Comparison of ENCODE assay signal across 13 cellular contexts in genomic region chr11:132111781-132112380, GRCh38.
DNase-seq lines count a peak whose midpoint lies in the region; ATAC-seq and TF ChIP-seq lines count a peak whose summit lies in the region.
"Had no signal": no experiment of that assay in that cellular context is flagged by ENCODE, and none has a peak within 500 bp of the region (broad histone marks: within the 10 kb centered on the region; RNA-seq: fewer than 3 reads in every experiment).

No MANE protein-coding gene starts in this region.

- TF ChIP-seq RAD21 in SK-N-SH (IDR thresholded peaks at IDR 0.05; ENCODE audit: low read length): no peak

- H3F3A ChIP-seq in SK-N-SH (replicated peaks; ENCODE audit: insufficient read depth): peaks cover 18% of the 10 kb centered on the region

- peak overlapping the region; percentile 50 for H3K9ac ChIP-seq in SK-N-SH
- H3K9ac ChIP-seq: BLaER1 treated with 17β-estradiol and CSF1 and Interleukin-3, amounts not matched to agents 10 nM and 100 nM had no signal

- H3K27ac Mint-ChIP-seq in stimulated activated naive CD8-positive, alpha-beta T cell treated with anti-CD3 and anti-CD28 coated beads, Interleukin-15, amount 100 ng/mL, for 72 hours: no peak overlapping the region
- H3K27ac Mint-ChIP-seq: activated naive CD8-positive, alpha-beta T cell; stimulated activated memory B cell treated with anti-CD40 and anti-IgM and Interleukin-4, amounts not matched to agents 10 μg/mL and 1 μg/mL and 100 μg/mL, for 72 hours had no signal

- ATAC-seq in stimulated activated naive CD8-positive, alpha-beta T cell treated with anti-CD3 and anti-CD28 coated beads, Interleukin-15, amount 100 ng/mL, for 72 hours: no peak
- ATAC-seq: stimulated activated memory B cell treated with anti-CD40 and anti-IgM and Interleukin-4, amounts not matched to agents 10 μg/mL and 1 μg/mL and 100 μg/mL, for 72 hours had no signal

- 19% methylated on average over 6 of the region's 6 CpGs for whole genome bisulfite sequencing in SK-N-SH (ENCODE audit: low lambda C conversion rate)

- no peaks in the 10 kb centered on the region for H3K79me2 ChIP-seq in SK-N-SH (ENCODE audit: insufficient read depth)

- peaks cover 0 to 14% of the 10 kb centered on the region in 2 experiments; a peak in 1 of 4 replicates for H3K4me1 ChIP-seq in SK-N-SH (ENCODE audit: control insufficient read depth in 1 of 2, insufficient read depth in 2 of 2, low read depth in 1 of 2, low read length in 1 of 2)
- H3K4me1 ChIP-seq: BLaER1 treated with 17β-estradiol and CSF1 and Interleukin-3, amounts not matched to agents 10 nM and 100 nM had no signal

- no peak overlapping the region for H3K4me3 ChIP-seq in AG10803 (ENCODE audit: low read length)
- H3K4me3 ChIP-seq in SK-N-SH (ENCODE audit: low read depth in 2 of 2, low read length in 1 of 2): peak overlapping the region in 1 of 2 experiments; percentile 42; a peak in 1 of 4 replicates
- H3K4me3 ChIP-seq in fibroblast of pulmonary artery (replicated peaks; ENCODE audit: low read depth, low read length): no peak overlapping the region
- H3K4me3 ChIP-seq: BLaER1 treated with 17β-estradiol and CSF1 and Interleukin-3, amounts not matched to agents 10 nM and 100 nM had no signal

- no peaks in the 10 kb centered on the region for H3K27me3 ChIP-seq in SK-N-SH (ENCODE audit: insufficient read depth)
- H3K27me3 ChIP-seq: BLaER1 treated with 17β-estradiol and CSF1 and Interleukin-3, amounts not matched to agents 10 nM and 100 nM had no signal

- peak in 1 of 2 experiments; percentile 55; a peak in 1 of 4 replicates for TF ChIP-seq EP300 in SK-N-SH (IDR thresholded peaks at IDR 0.05; ENCODE audit: borderline replicate concordance in 1 of 2, low read depth in 1 of 2, low read length in 1 of 2)

- no peaks in the 10 kb centered on the region for H3K36me3 ChIP-seq in SK-N-SH (replicated peaks in 1 of 2; ENCODE audit: control insufficient read depth in 1 of 2, insufficient read depth in 2 of 2, low read length in 1 of 2)
- H3K36me3 ChIP-seq: BLaER1 treated with 17β-estradiol and CSF1 and Interleukin-3, amounts not matched to agents 10 nM and 100 nM had no signal

- H3K9me3 Mint-ChIP-seq in stimulated activated naive CD8-positive, alpha-beta T cell treated with anti-CD3 and anti-CD28 coated beads, Interleukin-15, amount 100 ng/mL, for 72 hours: peaks cover 5 to 6% of the 10 kb centered on the region in 2 donors

- peak overlapping the region; percentile 71; the same call in 1 of the 2 replicates for H2AFZ ChIP-seq in SK-N-SH (ENCODE audit: low read depth)

- H3K27me3 Mint-ChIP-seq in stimulated activated naive CD8-positive, alpha-beta T cell treated with anti-CD3 and anti-CD28 coated beads, Interleukin-15, amount 100 ng/mL, for 72 hours: no peaks in the 10 kb centered on the region
- H3K27me3 Mint-ChIP-seq: stimulated activated memory B cell treated with anti-CD40 and anti-IgM and Interleukin-4, amounts not matched to agents 10 μg/mL and 1 μg/mL and 100 μg/mL, for 72 hours had no signal

- no peaks in the 10 kb centered on the region for H3K9me3 ChIP-seq in SK-N-SH
- H3K9me3 ChIP-seq: BLaER1 treated with 17β-estradiol and CSF1 and Interleukin-3, amounts not matched to agents 10 nM and 100 nM had no signal

- no peak overlapping the region for H3K4me3 Mint-ChIP-seq in stimulated activated naive CD8-positive, alpha-beta T cell treated with anti-CD3 and anti-CD28 coated beads, Interleukin-15, amount 100 ng/mL, for 72 hours
- H3K4me3 Mint-ChIP-seq: activated naive CD8-positive, alpha-beta T cell; stimulated activated memory B cell treated with anti-CD40 and anti-IgM and Interleukin-4, amounts not matched to agents 10 μg/mL and 1 μg/mL and 100 μg/mL, for 72 hours had no signal

- CTCF ChIA-PET in SK-N-SH (lab: Yijun Ruan, JAX): interaction anchor here (0.6 to 4.3 kb wide), 7 partner anchors 8 to 290 kb away, joined by 3 to 13 read pairs (median 5); no protein-coding TSS in a partner anchor

- TF ChIP-seq CTCF in AG10803 (conservative IDR thresholded peaks at IDR 0.05; ENCODE audit: low read length): no peak
- TF ChIP-seq CTCF in SK-N-SH (IDR thresholded peaks at IDR 0.05): no peak
- TF ChIP-seq CTCF in fibroblast of pulmonary artery (IDR thresholded peaks at IDR 0.05; ENCODE audit: low read length, missing control alignments): no peak

- peak; percentile 90 for DNase-seq in AG10803 (ENCODE audit: low read depth)
- no peak for DNase-seq in SK-N-SH
- peak; percentile 94 for DNase-seq in fibroblast of pulmonary artery (ENCODE audit: low read depth)
- peak; percentile 74 for DNase-seq in non-pigmented ciliary epithelial cell (ENCODE audit: low read depth)
- no peak for DNase-seq in SKM-1 treated with dmso at 0.1 percent for 144 hours (lab: John Stamatoyannopoulos, UW; ENCODE audit: unreplicated experiment)
- DNase-seq in H4 (ENCODE audit: low spot score): no peak
- no peak for DNase-seq in NCI-H2227 (lab: John Stamatoyannopoulos, UW; ENCODE audit: unreplicated experiment)
- no peak for DNase-seq in stimulated activated naive CD8-positive, alpha-beta T cell treated with anti-CD3 and anti-CD28 coated beads, Interleukin-15, amount 100 ng/mL, for 72 hours
- DNase-seq: activated CD4-positive, alpha-beta T cell treated with anti-CD3 and anti-CD28 coated beads for 48 hours; NCI-H2107 had no signal

- peak overlapping the region; percentile 59 for H3K4me2 ChIP-seq in SK-N-SH
- H3K4me2 ChIP-seq: BLaER1 treated with 17β-estradiol and CSF1 and Interleukin-3, amounts not matched to agents 10 nM and 100 nM had no signal

- peak overlapping the region; percentile 2 to 83; a peak in 3 of 4 replicates for H3K27ac ChIP-seq in SK-N-SH (ENCODE audit: low read depth in 2 of 2, low read length in 1 of 2)
- H3K27ac ChIP-seq: BLaER1 treated with 17β-estradiol and CSF1 and Interleukin-3, amounts not matched to agents 10 nM and 100 nM had no signal

- no peaks in the 10 kb centered on the region for H3K4me1 Mint-ChIP-seq in stimulated activated naive CD8-positive, alpha-beta T cell treated with anti-CD3 and anti-CD28 coated beads, Interleukin-15, amount 100 ng/mL, for 72 hours
- H3K4me1 Mint-ChIP-seq: stimulated activated memory B cell treated with anti-CD40 and anti-IgM and Interleukin-4, amounts not matched to agents 10 μg/mL and 1 μg/mL and 100 μg/mL, for 72 hours had no signal

- no peaks in the 10 kb centered on the region for H3K9me2 ChIP-seq in SK-N-SH

- no peaks in the 10 kb centered on the region for H4K20me1 ChIP-seq in SK-N-SH (ENCODE audit: insufficient read depth)
- H4K20me1 ChIP-seq: BLaER1 treated with 17β-estradiol and CSF1 and Interleukin-3, amounts not matched to agents 10 nM and 100 nM had no signal

- POLR2A ChIA-PET in SK-N-SH (lab: Yijun Ruan, JAX): no interaction called here

TF ChIP-seq in SK-N-SH, 30 proteins besides CTCF, POLR2A, EP300 and RAD21 (continues in another document):
- TF ChIP-seq FOXJ3 (CRISPR knock-in tag; IDR thresholded peaks at IDR 0.05): no peak
- TF ChIP-seq JUND (IDR thresholded peaks at IDR 0.05): peak; percentile 75
- TF ChIP-seq POLR2AphosphoS5 (IDR thresholded peaks at IDR 0.05; ENCODE audit: low read depth, low read length): no peak
- no peak for TF ChIP-seq REST (IDR thresholded peaks at IDR 0.05; ENCODE audit: low read depth, low read length)
- TF ChIP-seq RXRA (IDR thresholded peaks at IDR 0.05; ENCODE audit: borderline replicate concordance, low read depth): peak; percentile 83; the same call in 1 of the 2 replicates
- 0 out of 2 replicates have a peak, but pooled peaks have one; percentile 16 for TF ChIP-seq PBX3 (IDR thresholded peaks at IDR 0.05)
- peak; percentile 68 for TF ChIP-seq TCF12 (IDR thresholded peaks at IDR 0.05)
- TF ChIP-seq FOSL2 (IDR thresholded peaks at IDR 0.05; ENCODE audit: borderline replicate concordance, low read depth): peak; percentile 81

Comparison
In these comparisons a context has a peak if more than half of its experiments do, and no peak if none do; other contexts are left out.
1. DNase-seq: peak in AG10803 (single experiment), fibroblast of pulmonary artery (single experiment) and non-pigmented ciliary epithelial cell (single experiment); none in SK-N-SH (single experiment), SKM-1 treated with dmso at 0.1 percent for 144 hours (single experiment), H4 (single experiment), NCI-H2227 (single experiment) and stimulated activated naive CD8-positive, alpha-beta T cell treated with anti-CD3 and anti-CD28 coated beads, Interleukin-15, amount 100 ng/mL, for 72 hours (0 of 2).